In the genomic region with DNA sequence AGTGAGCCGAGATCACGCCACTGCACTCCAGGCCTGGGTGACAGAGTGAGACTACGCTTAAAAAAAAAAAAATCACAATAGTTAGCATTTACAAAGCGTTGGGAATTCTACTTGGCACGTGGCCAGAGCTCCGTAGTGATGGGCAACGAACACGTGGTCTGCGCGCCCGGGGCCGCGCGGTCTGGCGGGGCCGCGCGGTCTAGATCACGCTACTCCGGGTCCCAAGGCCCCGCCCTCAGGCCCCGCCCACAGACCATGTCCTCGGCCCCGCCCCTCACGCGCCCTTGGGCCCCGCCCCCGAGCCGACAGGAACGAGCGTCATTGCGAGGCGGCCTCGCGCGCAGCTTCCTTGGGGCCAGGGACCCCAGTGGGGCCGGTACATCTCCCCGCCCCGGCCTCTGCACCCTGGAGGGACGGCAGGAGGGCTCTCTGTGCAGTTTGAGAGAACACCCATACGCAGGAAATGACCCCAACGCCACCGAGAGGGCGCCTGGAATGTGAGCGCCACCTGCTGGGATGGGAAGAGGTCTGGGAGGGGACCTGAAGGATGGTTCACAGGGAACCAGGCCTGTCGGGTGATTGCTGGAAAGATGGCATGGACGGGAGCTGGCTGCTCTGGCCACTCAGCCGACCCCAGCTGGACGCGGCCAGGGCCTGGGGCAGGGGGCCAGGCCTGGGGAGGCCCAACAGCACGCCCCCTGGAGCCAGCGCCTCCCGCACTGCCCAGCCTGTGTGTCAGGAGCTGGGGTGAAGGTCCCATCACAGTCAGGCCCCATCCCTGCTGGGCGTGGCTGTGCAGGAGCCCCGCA, we compare ENCODE assay signal across 8 cellular contexts. TPM values are rescaled to one million over a fixed set of nuclear protein-coding genes. Genes with fewer than 3 reads are reported as not detected.
DNase-seq lines count a peak whose midpoint lies in the region; ATAC-seq, FAIRE-seq and TF ChIP-seq lines count a peak whose summit lies in the region.

No MANE protein-coding gene starts in this region.

- peaks cover 6% of the 10 kb centered on the region for H3K36me3 Mint-ChIP-seq in activated naive CD8-positive, alpha-beta T cell treated with anti-CD3 and anti-CD28 coated beads for 36 hours

- peaks cover 3 to 18% (median 7%) of the 10 kb centered on the region in 3 donors for H3K4me1 ChIP-seq in pancreas
- peaks cover 32 to 33% of the 10 kb centered on the region in 2 donors for H3K4me1 ChIP-seq in thyroid gland

- H3K9me3 ChIP-seq in pancreas = no peaks in the 10 kb centered on the region
- no peaks in the 10 kb centered on the region for H3K9me3 ChIP-seq in thyroid gland

- peak in 1 of 2 donors; percentile 73 for TF ChIP-seq POLR2A in thyroid gland (IDR thresholded peaks at IDR 0.05)

- TF ChIP-seq CTCF in HFF-Myc (IDR thresholded peaks at IDR 0.05; ENCODE audit: low read depth, low read length, missing control alignments) = peak; percentile 81
- TF ChIP-seq CTCF in pancreas (IDR thresholded peaks at IDR 0.05) = peak; percentile 57 to 77 (median 69)
- peak; percentile 65 to 94 (median 90) for TF ChIP-seq CTCF in thyroid gland (IDR thresholded peaks at IDR 0.05)

- intact Hi-C loops in Right ventricle myocardium superior (cut with DNase I) = loop anchor here (5.0 kb wide), 1 partner anchor 41 kb away; no protein-coding TSS in a partner anchor
- intact Hi-C loops in pancreas (cut with DNase I) = no loop called here
- intact Hi-C loops in thyroid gland (cut with DNase I) = no loop called here

- FAIRE-seq in pancreas (lab: Jason Lieb, UNC) = no peak

- WGBS in pancreas, 2 donors = 1 to 2% methylated on average over 52 to 55 of the region's 55 CpGs
- 8 to 10% methylated on average over 23 to 24 of the region's 55 CpGs for WGBS in thyroid gland, 2 donors

- peak overlapping the region; percentile 89 for H3K4me3 Mint-ChIP-seq in activated naive CD8-positive, alpha-beta T cell treated with anti-CD3 and anti-CD28 coated beads for 36 hours

- no peaks in the 10 kb centered on the region for H3K36me3 ChIP-seq in pancreas
- H3K36me3 ChIP-seq in thyroid gland = no peaks in the 10 kb centered on the region

- H3K27me3 ChIP-seq in pancreas (no peaks in the 10 kb centered on the region), thyroid gland (no peaks in the 10 kb centered on the region)

- H3K9me3 Mint-ChIP-seq in activated naive CD8-positive, alpha-beta T cell treated with anti-CD3 and anti-CD28 coated beads for 36 hours = no peaks in the 10 kb centered on the region

- H3K27ac ChIP-seq in pancreas = peak overlapping the region; percentile 67 to 92 (median 76)
- H3K27ac ChIP-seq in thyroid gland = peak overlapping the region; percentile 90 to 96 (median 92)

- ATAC-seq in Right ventricle myocardium superior (ENCODE audit: poor library complexity) (peak; percentile 88), pancreas (peak; percentile 79 to 89 (median 84))

- H3K4me3 ChIP-seq in HFF-Myc (replicated peaks; ENCODE audit: low read depth, low read length) = peak overlapping the region; percentile 49
- H3K4me3 ChIP-seq in pancreas = peak overlapping the region; percentile 20 to 56 (median 44)
- peak overlapping the region in 2 of 3 donors; percentile 16 to 63 for H3K4me3 ChIP-seq in thyroid gland (replicated peaks in 1 of 3)

- peak overlapping the region; percentile 93 for H3K27ac Mint-ChIP-seq in activated naive CD8-positive, alpha-beta T cell treated with anti-CD3 and anti-CD28 coated beads for 36 hours

- no peaks in the 10 kb centered on the region for H3K27me3 Mint-ChIP-seq in activated naive CD8-positive, alpha-beta T cell treated with anti-CD3 and anti-CD28 coated beads for 36 hours

- H3K4me1 Mint-ChIP-seq in activated naive CD8-positive, alpha-beta T cell treated with anti-CD3 and anti-CD28 coated beads for 36 hours = peaks cover 14% of the 10 kb centered on the region

- DNase-seq in GM04504 (ENCODE audit: low read depth) = peak; percentile 73
- peak; percentile 73 for DNase-seq in HFF-Myc (ENCODE audit: extremely low read depth, low read depth)
- DNase-seq in NCI-H1092 treated with DMSO at 0.1 percent for 48 hours (lab: John Stamatoyannopoulos, UW) = peak; percentile 90
- DNase-seq in SKM-1 (lab: John Stamatoyannopoulos, UW; ENCODE audit: unreplicated experiment) = peak; percentile 88
- DNase-seq in activated naive CD8-positive, alpha-beta T cell treated with anti-CD3 and anti-CD28 coated beads for 36 hours = peak; percentile 98
- peak; percentile 98 for DNase-seq in Right ventricle myocardium superior
- DNase-seq in pancreas = peak; percentile 88 to 99 (median 95)
- DNase-seq in thyroid gland = peak; percentile 95 to 96

RNA-seq across cellular contexts. Expression of gene PTDSS2, which starts 2.0 kb away (rescaled TPM):
- total RNA-seq in activated naive CD8-positive, alpha-beta T cell treated with anti-CD3 and anti-CD28 coated beads for 36 hours = 10 to 100 TPM; 17.3 to 18.2 TPM
- total RNA-seq in Right ventricle myocardium superior = 25.5 TPM
- total RNA-seq in pancreas = 10 to 100 TPM; 11.3 to 17.4 (median 15.2) TPM
- 10 to 100 TPM; 24.7 to 44.7 TPM for polyA plus RNA-seq in pancreas
- 10 to 100 TPM; 40.8 to 69.9 (median 41.7) TPM for total RNA-seq in thyroid gland

RNA-seq across cellular contexts. Expression of gene ANO9, which starts 6.3 kb away (rescaled TPM):
- 10 to 100 TPM; 22.2 to 22.9 TPM for total RNA-seq in activated naive CD8-positive, alpha-beta T cell treated with anti-CD3 and anti-CD28 coated beads for 36 hours
- total RNA-seq in Right ventricle myocardium superior = 0.08 TPM
- 10 to 100 TPM in 4 of 6 donors, 1 to 10 TPM in 2; 6.2 to 32.1 (median 12.5) TPM for total RNA-seq in pancreas
- 10 to 100 TPM; 46.2 to 68.7 TPM for polyA plus RNA-seq in pancreas
- 1 to 10 TPM; 3.7 to 6.4 (median 4.7) TPM for total RNA-seq in thyroid gland

RNA-seq across cellular contexts. Expression of gene SIGIRR, which starts 33.3 kb away (rescaled TPM):
- total RNA-seq in activated naive CD8-positive, alpha-beta T cell treated with anti-CD3 and anti-CD28 coated beads for 36 hours = 10 to 100 TPM; 26.4 to 27.2 TPM
- total RNA-seq in Right ventricle myocardium superior = 38.6 TPM
- total RNA-seq in pancreas = 10 to 100 TPM; 39.2 to 62.1 (median 46.9) TPM
- 100 to 1,000 TPM; 138 to 158 TPM for polyA plus RNA-seq in pancreas
- 10 to 100 TPM; 46.0 to 69.6 (median 47.8) TPM for total RNA-seq in thyroid gland

RNA-seq across cellular contexts. Expression of gene PKP3, which starts 54.1 kb away (rescaled TPM):
- not detected for total RNA-seq in activated naive CD8-positive, alpha-beta T cell treated with anti-CD3 and anti-CD28 coated beads for 36 hours
- total RNA-seq in Right ventricle myocardium superior = 0.86 TPM
- 10 to 100 TPM; 23.4 to 36.1 (median 26.2) TPM for total RNA-seq in pancreas
- 10 to 100 TPM; 33.8 to 50.5 TPM for polyA plus RNA-seq in pancreas
- 10 to 100 TPM; 30.4 to 58.4 (median 46.9) TPM for total RNA-seq in thyroid gland

RNA-seq across cellular contexts. Expression of gene RNH1, which starts 58.9 kb away (rescaled TPM):
- total RNA-seq in activated naive CD8-positive, alpha-beta T cell treated with anti-CD3 and anti-CD28 coated beads for 36 hours = 10 to 100 TPM; 94.7 to 97.2 TPM
- total RNA-seq in Right ventricle myocardium superior = 171 TPM
- 10 to 100 TPM; 38.9 to 65.1 (median 59.1) TPM for total RNA-seq in pancreas
- 10 to 100 TPM; 66.8 to 87.7 TPM for polyA plus RNA-seq in pancreas
- total RNA-seq in thyroid gland = 100 to 1,000 TPM; 191 to 259 (median 231) TPM

Comparison
In these comparisons a context has a peak if more than half of its experiments do, and no peak if none do; other contexts are left out.
1. Peak in every context shown above with its lines: DNase-seq, ATAC-seq, H3K4me3 ChIP-seq and H3K27ac ChIP-seq.